In genomic region chr6:144331610-144332009, GRCh38 we compare ENCODE assay signal across 14 cellular contexts. TPM values are rescaled to one million over a fixed set of nuclear protein-coding genes. Genes with fewer than 3 reads are reported as not detected.
DNase-seq lines count a peak whose midpoint lies in the region; ATAC-seq and TF ChIP-seq lines count a peak whose summit lies in the region.
"Had no signal": no experiment of that assay in that cellular context is flagged by ENCODE, and none has a peak within 500 bp of the region (broad histone marks: within the 10 kb centered on the region; RNA-seq: fewer than 3 reads in every experiment).

No MANE protein-coding gene starts in this region.

- DNase-seq in Caco-2 (no peak), PC-3 (peak; percentile 13), fibroblast of pulmonary artery (ENCODE audit: low read depth) (peak; percentile 49), osteoblast (ENCODE audit: insufficient read length, low spot score, missing footprints) (peak; percentile 75), NCI-H1092 treated with DMSO at 0.1 percent for 48 hours (lab: John Stamatoyannopoulos, UW) (no peak), WERI-Rb-1 (no peak), NOMO-1 (lab: John Stamatoyannopoulos, UW; ENCODE audit: unreplicated experiment in 2 of 2) (no peak)
- DNase-seq: activated CD4-positive, alpha-beta T cell treated with anti-CD3 and anti-CD28 coated beads, Interleukin-2, amount 10 ng/mL, durations not matched to agents 24 days and 14 days; CD4-positive, CD25-positive, alpha-beta regulatory T cell; hippocampal formation; naive thymus-derived CD8-positive, alpha-beta T cell had no signal

- H4K20me1 ChIP-seq in PC-3 (ENCODE audit: low read length) = no peaks in the 10 kb centered on the region
- peaks cover 19% of the 10 kb centered on the region for H4K20me1 ChIP-seq in osteoblast (ENCODE audit: insufficient read depth, low read length)

- CTCF ChIA-PET in Caco-2 (lab: Charles Lee) (no interaction called here), PC-3 (lab: Charles Lee) (no interaction called here)

- no peaks in the 10 kb centered on the region for H3K9me2 ChIP-seq in PC-3 (replicated peaks; ENCODE audit: low read length)

- H3K9ac ChIP-seq in PC-3 (ENCODE audit: low read length) = no peak overlapping the region

- no peak overlapping the region for H2AFZ ChIP-seq in PC-3 (ENCODE audit: low read length)
- H2AFZ ChIP-seq in osteoblast (ENCODE audit: low read length) = no peak overlapping the region

- H3K27me3 ChIP-seq in Caco-2 (replicated peaks; ENCODE audit: control insufficient read depth, insufficient read depth, low read length) = no peaks in the 10 kb centered on the region
- no peaks in the 10 kb centered on the region for H3K27me3 ChIP-seq in PC-3 (ENCODE audit: low read length)
- H3K27me3 ChIP-seq in osteoblast (ENCODE audit: insufficient read depth, low read length) = no peaks in the 10 kb centered on the region
- H3K27me3 ChIP-seq in WERI-Rb-1 (ENCODE audit: insufficient read depth, low read depth, severe bottlenecking) = no peaks in the 10 kb centered on the region

- H3K9me3 Mint-ChIP-seq in Caco-2 (ENCODE audit: unreplicated experiment) = no peaks in the 10 kb centered on the region
- H3K9me3 Mint-ChIP-seq: activated CD4-positive, alpha-beta T cell treated with anti-CD3 and anti-CD28 coated beads, Interleukin-2, amount 10 ng/mL, durations not matched to agents 24 days and 14 days; CD4-positive, CD25-positive, alpha-beta regulatory T cell; dendritic cell treated with granulocyte-macrophage colony-stimulating factor and Interleukin-4, amounts not matched to agents 40 ng/mL and 50 ng/mL, for 4 days; naive thymus-derived CD8-positive, alpha-beta T cell; stimulated activated naive CD8-positive, alpha-beta T cell treated with anti-CD3 and anti-CD28 coated beads, Interleukin-15, Interleukin-2, amounts not matched to agents 100 ng/mL and 50 ng/mL, for 24 hours had no signal

- H3K4me2 ChIP-seq in PC-3 (ENCODE audit: low read length) (no peak overlapping the region), osteoblast (ENCODE audit: insufficient read depth, low read length) (peak overlapping the region; percentile 36)

- no peak for TF ChIP-seq CTCF in Caco-2 (IDR thresholded peaks at IDR 0.05; ENCODE audit: insufficient read depth in 1 of 2, low read depth in 1 of 2, low read length in 1 of 2, severe bottlenecking in 1 of 2, unreplicated experiment in 1 of 2)
- no peak for TF ChIP-seq CTCF in PC-3 (conservative IDR thresholded peaks at IDR 0.05; ENCODE audit: low read depth, low read length)
- TF ChIP-seq CTCF in fibroblast of pulmonary artery (IDR thresholded peaks at IDR 0.05; ENCODE audit: low read length, missing control alignments) = no peak
- TF ChIP-seq CTCF in osteoblast (IDR thresholded peaks at IDR 0.05; ENCODE audit: extremely low read depth, low read depth, low read length) = no peak
- TF ChIP-seq CTCF in WERI-Rb-1 (IDR thresholded peaks at IDR 0.05; ENCODE audit: low read depth, low read length) = no peak

- H3K36me3 ChIP-seq in Caco-2 (ENCODE audit: control insufficient read depth, insufficient read depth, low read length) (0 out of 2 replicates have a peak, but pooled peaks cover 1% of the 10 kb centered on the region), PC-3 (ENCODE audit: low read depth, low read length) (no peaks in the 10 kb centered on the region), osteoblast (ENCODE audit: insufficient read depth, low read length) (no peaks in the 10 kb centered on the region), WERI-Rb-1 (no peaks in the 10 kb centered on the region)

- H3K9me3 ChIP-seq in Caco-2 (no peaks in the 10 kb centered on the region), PC-3 (ENCODE audit: low read length) (no peaks in the 10 kb centered on the region), osteoblast (ENCODE audit: low read depth, low read length) (no peaks in the 10 kb centered on the region), WERI-Rb-1 (ENCODE audit: severe bottlenecking) (no peaks in the 10 kb centered on the region)

- H3K27ac ChIP-seq in PC-3 (ENCODE audit: low read length) = no peak overlapping the region
- peak overlapping the region; percentile 24 for H3K27ac ChIP-seq in osteoblast (ENCODE audit: low read depth, low read length)
- no peak overlapping the region for H3K27ac ChIP-seq in WERI-Rb-1

- POLR2A ChIA-PET in Caco-2 (lab: Charles Lee) (no interaction called here), PC-3 (lab: Charles Lee; ENCODE audit: unreplicated experiment) (interaction anchor here (0.5 kb wide), 1 partner anchor 145 kb away, joined by 3 read pairs; no protein-coding TSS in a partner anchor)

- intact Hi-C loops in Caco-2 (cut with micrococcal nuclease; ENCODE audit: unreplicated experiment) = loop anchor here (5.0 to 10.0 kb wide), 2 partner anchors 114 to 227 kb away; no protein-coding TSS in a partner anchor
- intact Hi-C loops in PC-3 (cut with micrococcal nuclease) = no loop called here

- H3F3A ChIP-seq in PC-3 (ENCODE audit: low read length, unreplicated experiment) = no peaks in the 10 kb centered on the region

- H3K36me3 Mint-ChIP-seq in Caco-2 (ENCODE audit: insufficient read depth, unreplicated experiment) = peaks cover 46% of the 10 kb centered on the region
- H3K36me3 Mint-ChIP-seq: CD4-positive, CD25-positive, alpha-beta regulatory T cell; naive thymus-derived CD8-positive, alpha-beta T cell had no signal

- peak overlapping the region; percentile 83 for H3K4me3 Mint-ChIP-seq in Caco-2 (ENCODE audit: unreplicated experiment)
- H3K4me3 Mint-ChIP-seq: activated CD4-positive, alpha-beta T cell treated with anti-CD3 and anti-CD28 coated beads, Interleukin-2, amount 10 ng/mL, durations not matched to agents 24 days and 14 days; CD4-positive, CD25-positive, alpha-beta regulatory T cell; dendritic cell treated with granulocyte-macrophage colony-stimulating factor and Interleukin-4, amounts not matched to agents 40 ng/mL and 50 ng/mL, for 4 days; naive thymus-derived CD8-positive, alpha-beta T cell; stimulated activated naive CD8-positive, alpha-beta T cell treated with anti-CD3 and anti-CD28 coated beads, Interleukin-15, Interleukin-2, amounts not matched to agents 100 ng/mL and 50 ng/mL, for 24 hours had no signal

- peak overlapping the region; percentile 89 for H3K27ac Mint-ChIP-seq in Caco-2 (ENCODE audit: unreplicated experiment)
- H3K27ac Mint-ChIP-seq: activated CD4-positive, alpha-beta T cell treated with anti-CD3 and anti-CD28 coated beads, Interleukin-2, amount 10 ng/mL, durations not matched to agents 24 days and 14 days; dendritic cell treated with granulocyte-macrophage colony-stimulating factor and Interleukin-4, amounts not matched to agents 40 ng/mL and 50 ng/mL, for 4 days; stimulated activated naive CD8-positive, alpha-beta T cell treated with anti-CD3 and anti-CD28 coated beads, Interleukin-15, Interleukin-2, amounts not matched to agents 100 ng/mL and 50 ng/mL, for 24 hours had no signal

- ATAC-seq in PC-3 = no peak
- no peak for ATAC-seq in HG03460 (IDR thresholded peaks at IDR 0.05; ENCODE audit: unreplicated experiment)
- ATAC-seq: naive thymus-derived CD8-positive, alpha-beta T cell had no signal

- BruUV-seq in Caco-2 (replicated peaks; lab: Mats Ljungman, UMichigan) (no TSS peak), PC-3 (replicated peaks; lab: Mats Ljungman, UMichigan) (no TSS peak)

- no peaks in the 10 kb centered on the region for H3K27me3 Mint-ChIP-seq in Caco-2 (ENCODE audit: insufficient read depth, unreplicated experiment)
- H3K27me3 Mint-ChIP-seq: activated CD4-positive, alpha-beta T cell treated with anti-CD3 and anti-CD28 coated beads, Interleukin-2, amount 10 ng/mL, durations not matched to agents 24 days and 14 days; CD4-positive, CD25-positive, alpha-beta regulatory T cell; dendritic cell treated with granulocyte-macrophage colony-stimulating factor and Interleukin-4, amounts not matched to agents 40 ng/mL and 50 ng/mL, for 4 days; naive thymus-derived CD8-positive, alpha-beta T cell; stimulated activated naive CD8-positive, alpha-beta T cell treated with anti-CD3 and anti-CD28 coated beads, Interleukin-15, Interleukin-2, amounts not matched to agents 100 ng/mL and 50 ng/mL, for 24 hours had no signal

- H3K4me1 Mint-ChIP-seq in Caco-2 (ENCODE audit: low read depth, unreplicated experiment) = peaks cover 54% of the 10 kb centered on the region

- H3K4me1 ChIP-seq in Caco-2 (peaks cover 60% of the 10 kb centered on the region), PC-3 (ENCODE audit: insufficient read depth, low read length) (peaks cover 23% of the 10 kb centered on the region), osteoblast (ENCODE audit: insufficient read depth, low read length) (peaks cover 13% of the 10 kb centered on the region)

- H3K4me3 ChIP-seq in Caco-2 (ENCODE audit: low read depth, low read length) (peak overlapping the region; percentile 21; the same call in 1 of the 2 replicates), PC-3 (ENCODE audit: low read length) (no peak overlapping the region), fibroblast of pulmonary artery (replicated peaks; ENCODE audit: low read depth, low read length) (no peak overlapping the region), osteoblast (ENCODE audit: insufficient read depth, low read length) (no peak overlapping the region), WERI-Rb-1 (ENCODE audit: low read depth, low read length) (no peak overlapping the region)

- H3K79me2 ChIP-seq in PC-3 (ENCODE audit: low read length) (peaks cover 63% of the 10 kb centered on the region), osteoblast (ENCODE audit: insufficient read depth, low read length) (peaks cover 89% of the 10 kb centered on the region)

RNA-seq across cellular contexts. Expression of gene UTRN, which starts 46.5 kb away (rescaled TPM):
- total RNA-seq in Caco-2 (2022) = 216 and 233 TPM in 2 replicates
- total RNA-seq in PC-3 (2014; rRNA removed) = 49.0 and 58.3 TPM in 2 replicates
- 235 and 242 TPM in 2 replicates for total RNA-seq in osteoblast

Comparison
In these comparisons a context has a peak if more than half of its experiments do, and no peak if none do; other contexts are left out.
1. DNase-seq: peak in PC-3 (single experiment), fibroblast of pulmonary artery (single experiment) and osteoblast (single experiment); none in Caco-2 (0 of 2), NCI-H1092 treated with DMSO at 0.1 percent for 48 hours (single experiment), WERI-Rb-1 (single experiment) and NOMO-1 (0 of 2).